In the genomic region with DNA sequence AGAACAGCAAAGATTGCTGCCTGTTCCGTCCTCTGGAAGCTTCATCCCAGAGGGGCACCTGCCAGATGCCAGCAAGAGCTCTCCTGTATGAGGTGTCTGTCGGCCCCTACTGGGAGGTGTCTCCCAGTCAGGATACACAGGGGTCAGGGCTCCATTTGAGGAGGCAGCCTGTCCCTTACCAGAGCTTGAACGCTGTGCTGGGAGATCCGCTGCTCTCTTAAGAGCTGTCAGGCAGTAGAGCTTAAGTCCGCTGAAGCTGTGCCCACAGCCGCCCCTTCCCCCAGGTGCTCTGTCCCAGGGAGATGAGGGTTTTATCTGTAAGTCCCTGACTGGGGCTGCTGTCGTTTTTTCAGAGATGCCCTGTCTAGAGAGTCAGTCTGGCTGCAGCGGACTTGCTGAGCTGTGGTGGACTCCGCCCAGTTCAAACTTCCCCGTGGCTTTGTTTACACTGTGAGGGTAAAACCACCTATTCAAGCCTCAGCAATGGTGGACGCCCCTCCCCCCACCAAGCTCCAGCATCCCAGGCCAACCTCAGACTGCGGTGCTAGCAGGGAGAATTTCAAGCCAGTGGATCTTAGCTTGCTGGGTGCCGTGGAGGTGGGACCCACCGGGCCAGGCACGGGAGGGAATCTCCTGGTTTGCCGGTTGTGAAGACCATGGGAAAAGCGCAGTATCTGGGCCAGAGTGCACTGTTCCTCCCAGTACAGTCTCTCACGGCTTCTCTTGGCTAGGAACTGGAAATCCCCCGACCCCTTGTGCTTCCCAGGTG, we compare ENCODE assay signal across 8 cellular contexts.
DNase-seq lines count a peak whose midpoint lies in the region; ATAC-seq and TF ChIP-seq lines count a peak whose summit lies in the region.
"Not testable (repeated sequence)": the region's sequence is repeated elsewhere in the genome, so short reads cannot be mapped to it uniquely, and the experiment has no call there.

No MANE protein-coding gene starts in this region.

- H3K4me1 Mint-ChIP-seq in brain (peaks cover 33% of the 10 kb centered on the region), type B pancreatic cell (ENCODE audit: unreplicated experiment) (peaks cover 14% of the 10 kb centered on the region)

- not testable (repeated sequence) for TF ChIP-seq POLR2A in right lobe of liver (IDR thresholded peaks at IDR 0.05)

- TF ChIP-seq CTCF in brain (conservative IDR thresholded peaks at IDR 0.05); right lobe of liver (IDR thresholded peaks at IDR 0.05); osteoblast (IDR thresholded peaks at IDR 0.05; ENCODE audit: extremely low read depth, low read depth, low read length); type B pancreatic cell (conservative IDR thresholded peaks at IDR 0.05): not testable (repeated sequence)

- peak overlapping the region; percentile 68 for H2AFZ ChIP-seq in osteoblast (ENCODE audit: low read length)

- 40% methylated on average over 5 of the region's 19 CpGs for WGBS in right lobe of liver (ENCODE audit: insufficient coverage, low coverage, low lambda C conversion rate, missing lambda C conversion rate)

- intact Hi-C loops in right lobe of liver (cut with DNase I) = not testable (repeated sequence)

- H3K4me1 ChIP-seq in SJCRH30; right lobe of liver; osteoblast (ENCODE audit: insufficient read depth, low read length): not testable (repeated sequence)

- H4K20me1 ChIP-seq in osteoblast (ENCODE audit: insufficient read depth, low read length) = not testable (repeated sequence)

- peak; percentile 57 to 76 (median 71) for ATAC-seq in right lobe of liver

- peak overlapping the region in 4 of 5 experiments; percentile 21 to 87 (median 56) for H3K27ac Mint-ChIP-seq in brain
- H3K27ac Mint-ChIP-seq in type B pancreatic cell = not testable (repeated sequence)

- H3K4me2 ChIP-seq in osteoblast (ENCODE audit: insufficient read depth, low read length) = peak overlapping the region; percentile 43

- not testable (repeated sequence) for H3K27me3 Mint-ChIP-seq in brain, type B pancreatic cell

- not testable (repeated sequence) for H3K9me3 ChIP-seq in SJCRH30 (replicated peaks); right lobe of liver; osteoblast (ENCODE audit: low read depth, low read length)

- DNase-seq in DMS53 (lab: John Stamatoyannopoulos, UW) = peak; percentile 64
- DNase-seq in NCI-H1105 treated with DMSO at 0.1 percent for 48 hours (lab: John Stamatoyannopoulos, UW) = peak; percentile 15
- DNase-seq in SJCRH30 = peak in 1 of 2 experiments; percentile 13
- DNase-seq in iPS DF 19.7 (ENCODE audit: low read depth, low spot score) = peak; percentile 35
- peak; percentile 54 to 60 (median 56) for DNase-seq in right lobe of liver
- not testable (repeated sequence) for DNase-seq in osteoblast (ENCODE audit: insufficient read length, low spot score, missing footprints); type B pancreatic cell (ENCODE audit: extremely low spot score, unreplicated experiment)

- peak overlapping the region in 2 of 5 experiments; percentile 48 to 54 for H3K4me3 Mint-ChIP-seq in brain
- H3K4me3 Mint-ChIP-seq in type B pancreatic cell = peak overlapping the region; percentile 60

- H3K9me3 Mint-ChIP-seq in brain, type B pancreatic cell: not testable (repeated sequence)

- not testable (repeated sequence) for H3K36me3 ChIP-seq in SJCRH30; right lobe of liver; osteoblast (ENCODE audit: insufficient read depth, low read length)

- not testable (repeated sequence) for H3K36me3 Mint-ChIP-seq in brain, type B pancreatic cell

- H3K27ac ChIP-seq in SJCRH30; right lobe of liver; osteoblast (ENCODE audit: low read depth, low read length): not testable (repeated sequence)

- H3K79me2 ChIP-seq in osteoblast (ENCODE audit: insufficient read depth, low read length) = not testable (repeated sequence)

- H3K4me3 ChIP-seq in SJCRH30 = peak overlapping the region; percentile 17; the same call in 1 of the 2 replicates
- H3K4me3 ChIP-seq in right lobe of liver = not testable (repeated sequence)
- peak overlapping the region; percentile 28 for H3K4me3 ChIP-seq in osteoblast (ENCODE audit: insufficient read depth, low read length)

- H3K27me3 ChIP-seq in SJCRH30; right lobe of liver; osteoblast (ENCODE audit: insufficient read depth, low read length): not testable (repeated sequence)
